Comparison of ENCODE assay signal across 15 cellular contexts in the genomic region with DNA sequence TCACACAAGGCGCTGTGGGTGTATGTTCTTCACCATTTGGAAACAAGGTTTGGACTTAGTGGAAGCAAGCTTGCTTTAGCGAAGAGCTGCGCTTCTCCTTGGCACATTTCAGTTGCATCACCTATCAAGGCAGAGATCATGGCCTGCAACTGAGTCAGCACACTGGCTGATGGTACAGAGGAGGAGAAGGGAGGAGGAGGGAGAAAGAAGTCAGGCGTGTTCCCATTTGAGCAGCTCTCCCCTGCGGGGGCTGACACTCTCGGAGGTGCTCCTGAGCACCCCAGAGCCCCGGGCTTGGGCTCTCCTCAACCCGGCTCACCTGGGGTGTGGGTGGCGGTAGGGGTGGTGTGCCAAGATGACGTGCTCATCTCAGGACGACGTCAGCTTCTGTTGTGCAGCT. TPM values are rescaled to one million over a fixed set of nuclear protein-coding genes. Genes with fewer than 3 reads are reported as not detected.
"Had no signal": no experiment of that assay in that cellular context is flagged by ENCODE, and none has a peak within 500 bp of the region (broad histone marks: within the 10 kb centered on the region; RNA-seq: fewer than 3 reads in every experiment).

No MANE protein-coding gene starts in this region.

- H2AFZ ChIP-seq: neural progenitor cell had no signal

- H3K9ac ChIP-seq: neural progenitor cell had no signal

- H3K27me3 ChIP-seq: neural progenitor cell, pancreas, uterus had no signal

- H3K4me3 ChIP-seq: neural progenitor cell, pancreas, stomach, uterus had no signal

- H3K27ac Mint-ChIP-seq: activated naive CD4-positive, alpha-beta T cell treated with anti-CD3 and anti-CD28 coated beads, Interleukin-2, amount 50 U/mL, for 72 hours; mesothelial cell of epicardium; neural progenitor cell; T-helper 1 cell treated with Interleukin-12 subunit alpha and Interleukin-12 subunit beta and Interleukin-4 antibody, amounts not matched to agents 30 μg/mL and 1 μg/mL, for 36 hours had no signal

- H3K36me3 ChIP-seq: neural progenitor cell, pancreas, stomach, uterus had no signal

- H3K27ac ChIP-seq: neural progenitor cell, pancreas, stomach, uterus had no signal

- H3K9me3 ChIP-seq: pancreas, stomach, uterus had no signal

- H3K4me2 ChIP-seq: neural progenitor cell had no signal

- H3K36me3 Mint-ChIP-seq: activated naive CD4-positive, alpha-beta T cell treated with anti-CD3 and anti-CD28 coated beads, Interleukin-2, amount 50 U/mL, for 72 hours; mesothelial cell of epicardium; neural progenitor cell had no signal

- DNase-seq: activated CD4-positive, alpha-beta T cell treated with anti-CD3 and anti-CD28 coated beads, Interleukin-2, amount 50 U/mL, for 1 hour; activated CD4-positive, CD25-positive, alpha-beta regulatory T cell; activated effector memory CD4-positive, alpha-beta T cell treated with Interleukin-2 at 50 U/mL for 16 hours; activated T-cell treated with anti-CD3 and anti-CD28 coated beads, Interleukin-2, amount 50 U/mL, for 1 hour; hippocampal formation; pancreas; small intestine; stomach; uterus had no signal

- H3K4me1 Mint-ChIP-seq: neural progenitor cell had no signal

- H3K4me3 Mint-ChIP-seq: mesothelial cell of epicardium; neural progenitor cell; T-helper 1 cell treated with Interleukin-12 subunit alpha and Interleukin-12 subunit beta and Interleukin-4 antibody, amounts not matched to agents 30 μg/mL and 1 μg/mL, for 36 hours had no signal

- H3K4me1 ChIP-seq: neural progenitor cell, pancreas, stomach, uterus had no signal

- ATAC-seq: activated naive CD4-positive, alpha-beta T cell treated with anti-CD3 and anti-CD28 coated beads, Interleukin-2, amount 50 U/mL, for 72 hours; pancreas had no signal

- H3K9me3 Mint-ChIP-seq: activated naive CD4-positive, alpha-beta T cell treated with anti-CD3 and anti-CD28 coated beads, Interleukin-2, amount 50 U/mL, for 72 hours; mesothelial cell of epicardium; neural progenitor cell; T-helper 1 cell treated with Interleukin-12 subunit alpha and Interleukin-12 subunit beta and Interleukin-4 antibody, amounts not matched to agents 30 μg/mL and 1 μg/mL, for 36 hours had no signal

- FAIRE-seq: small intestine had no signal

RNA-seq across cellular contexts. Expression of a gene that starts 6.0 kb away (rescaled TPM):
- total RNA-seq: activated CD8-positive, alpha-beta memory T cell treated with anti-CD3 and anti-CD28 coated beads for 36 hours; activated naive CD4-positive, alpha-beta T cell treated with anti-CD3 and anti-CD28 coated beads, Interleukin-2, amount 50 U/mL, for 72 hours; myocyte had no signal
- polyA plus RNA-seq: pancreas had no signal
